ENCODE assay signal across 9 cellular contexts in genomic region chr17:5584383-5584951, GRCh38. TPM values are rescaled to one million over a fixed set of nuclear protein-coding genes. Genes with fewer than 3 reads are reported as not detected.
DNase-seq lines count a peak whose midpoint lies in the region; ATAC-seq and TF ChIP-seq lines count a peak whose summit lies in the region.
"Had no signal": no experiment of that assay in that cellular context is flagged by ENCODE, and none has a peak within 500 bp of the region (broad histone marks: within the 10 kb centered on the region; RNA-seq: fewer than 3 reads in every experiment).

Gene NLRP1, minus strand, starts transcription at chr17:5584509. Its CDS starts 552 bp downstream, at chr17:5583957.

- peaks cover 3% of the 10 kb centered on the region for H3K9me3 Mint-ChIP-seq in activated T-helper 1 cell treated with anti-CD3 and anti-CD28 coated beads, Interleukin-12 subunit alpha, Interleukin-12 subunit beta, Interleukin-2, Interleukin-4 antibody, amounts not matched to agents 30 ng/mL and 10 ng/mL and 1 ng/mL, durations not matched to agents 14 hours and 24 hours and 36 hours

- H3K4me3 Mint-ChIP-seq in activated T-helper 1 cell treated with anti-CD3 and anti-CD28 coated beads, Interleukin-12 subunit alpha, Interleukin-12 subunit beta, Interleukin-2, Interleukin-4 antibody, amounts not matched to agents 30 ng/mL and 10 ng/mL and 1 ng/mL, durations not matched to agents 14 hours and 24 hours and 36 hours: peak within 1 kb of the TSS; percentile 95

- peaks cover 17% of the 10 kb centered on the region for H3K79me2 ChIP-seq in ACC112 (ENCODE audit: control insufficient read depth, insufficient read depth, low read length, unreplicated experiment)

- no peak for TF ChIP-seq CTCF in Peyer's patch (IDR thresholded peaks at IDR 0.05)

- peaks cover 50% of the 10 kb centered on the region for H3K4me1 Mint-ChIP-seq in activated T-helper 1 cell treated with anti-CD3 and anti-CD28 coated beads, Interleukin-12 subunit alpha, Interleukin-12 subunit beta, Interleukin-2, Interleukin-4 antibody, amounts not matched to agents 30 ng/mL and 10 ng/mL and 1 ng/mL, durations not matched to agents 14 hours and 24 hours and 36 hours (ENCODE audit: low read depth)

- peaks cover 3% of the 10 kb centered on the region for H3K27me3 Mint-ChIP-seq in activated T-helper 1 cell treated with anti-CD3 and anti-CD28 coated beads, Interleukin-12 subunit alpha, Interleukin-12 subunit beta, Interleukin-2, Interleukin-4 antibody, amounts not matched to agents 30 ng/mL and 10 ng/mL and 1 ng/mL, durations not matched to agents 14 hours and 24 hours and 36 hours (ENCODE audit: insufficient read depth)

- TF ChIP-seq POLR2A in Peyer's patch (IDR thresholded peaks at IDR 0.05): peak; percentile 44 to 57

- peaks cover 9% of the 10 kb centered on the region for H3K36me3 ChIP-seq in ACC112 (ENCODE audit: insufficient read depth, low read length)
- H3K36me3 ChIP-seq in Peyer's patch: no peaks in the 10 kb centered on the region
- H3K36me3 ChIP-seq: HAP-1 had no signal

- H3K27ac ChIP-seq in ACC112 (ENCODE audit: low read depth, low read length) (peak within 1 kb of the TSS; percentile 69), Peyer's patch (peak within 1 kb of the TSS; percentile 72 to 96 (median 87))

- H3K27me3 ChIP-seq in ACC112 (ENCODE audit: insufficient read depth, low read length) (no peaks in the 10 kb centered on the region), Peyer's patch (no peaks in the 10 kb centered on the region)

- H3K4me3 ChIP-seq in ACC112 (ENCODE audit: low read depth, low read length): peak within 1 kb of the TSS; percentile 91
- H3K4me3 ChIP-seq in Peyer's patch: peak within 1 kb of the TSS; percentile 48 to 57 (median 56)
- H3K4me3 ChIP-seq: HAP-1 had no signal

- peak within 1 kb of the TSS; percentile 80 for H2AFZ ChIP-seq in ACC112 (ENCODE audit: low read length, unreplicated experiment)

- intact Hi-C loops in activated T-helper 1 cell treated with anti-CD3 and anti-CD28 coated beads, Interleukin-12 subunit alpha, Interleukin-12 subunit beta, Interleukin-2, Interleukin-4 antibody, amounts not matched to agents 30 ng/mL and 10 ng/mL and 1 ng/mL, durations not matched to agents 14 hours and 24 hours and 36 hours (cut with micrococcal nuclease): loop anchor here (1.0 to 10.0 kb wide), 6 partner anchors 58 to 1433 kb away; partner anchors contain the start of genes DERL2, KIAA0753, MIS12 and TXNDC17

- H3K4me1 ChIP-seq in ACC112 (ENCODE audit: control insufficient read depth, insufficient read depth, low read length, unreplicated experiment) (peaks cover 49% of the 10 kb centered on the region), Peyer's patch (peaks cover 0 to 30% (median 13%) of the 10 kb centered on the region in 4 donors)
- H3K4me1 ChIP-seq: HAP-1 had no signal

- no peaks in the 10 kb centered on the region for H3K9me3 ChIP-seq in Peyer's patch
- H3K9me3 ChIP-seq: HAP-1 had no signal

- ATAC-seq in GM18868 (IDR thresholded peaks at IDR 0.05; ENCODE audit: unreplicated experiment) (peak; percentile 84), HG03103 (IDR thresholded peaks at IDR 0.05; ENCODE audit: low read depth, unreplicated experiment) (peak; percentile 82)

- peak within 1 kb of the TSS; percentile 93 for H3K27ac Mint-ChIP-seq in activated T-helper 1 cell treated with anti-CD3 and anti-CD28 coated beads, Interleukin-12 subunit alpha, Interleukin-12 subunit beta, Interleukin-2, Interleukin-4 antibody, amounts not matched to agents 30 ng/mL and 10 ng/mL and 1 ng/mL, durations not matched to agents 14 hours and 24 hours and 36 hours

- H3K36me3 Mint-ChIP-seq in activated T-helper 1 cell treated with anti-CD3 and anti-CD28 coated beads, Interleukin-12 subunit alpha, Interleukin-12 subunit beta, Interleukin-2, Interleukin-4 antibody, amounts not matched to agents 30 ng/mL and 10 ng/mL and 1 ng/mL, durations not matched to agents 14 hours and 24 hours and 36 hours (ENCODE audit: low read depth): peaks cover 30% of the 10 kb centered on the region

- DNase-seq in Peyer's patch (peak; percentile 75 to 98 (median 98)), fibroblast of the conjunctiva (ENCODE audit: low read depth) (peak; percentile 59), occipital lobe (lab: John Stamatoyannopoulos, UW) (no peak), superior temporal gyrus (ENCODE audit: extremely low spot score) (peak; percentile 29)
- peak; percentile 93 for DNase-seq in activated T-helper 1 cell treated with anti-CD3 and anti-CD28 coated beads, Interleukin-12 subunit alpha, Interleukin-12 subunit beta, Interleukin-2, Interleukin-4 antibody, amounts not matched to agents 30 ng/mL and 10 ng/mL and 1 ng/mL, durations not matched to agents 14 hours and 24 hours and 36 hours (ENCODE audit: low spot score)

RNA-seq across cellular contexts. Expression of gene NLRP1, which starts in this region (rescaled TPM):
- total RNA-seq in Peyer's patch (10 to 100 TPM in 3 of 4 donors, 1 to 10 TPM in 1; 8.6 to 80.0 (median 18.5) TPM), occipital lobe (84.5 TPM)
- total RNA-seq in activated T-helper 1 cell treated with anti-CD3 and anti-CD28 coated beads, Interleukin-12 subunit alpha, Interleukin-12 subunit beta, Interleukin-2, Interleukin-4 antibody, amounts not matched to agents 30 ng/mL and 10 ng/mL and 1 ng/mL, durations not matched to agents 14 hours and 24 hours and 36 hours: 26.0 and 29.6 TPM in 2 replicates
